8 cellular contexts compared by ENCODE assay signal in the genomic region with DNA sequence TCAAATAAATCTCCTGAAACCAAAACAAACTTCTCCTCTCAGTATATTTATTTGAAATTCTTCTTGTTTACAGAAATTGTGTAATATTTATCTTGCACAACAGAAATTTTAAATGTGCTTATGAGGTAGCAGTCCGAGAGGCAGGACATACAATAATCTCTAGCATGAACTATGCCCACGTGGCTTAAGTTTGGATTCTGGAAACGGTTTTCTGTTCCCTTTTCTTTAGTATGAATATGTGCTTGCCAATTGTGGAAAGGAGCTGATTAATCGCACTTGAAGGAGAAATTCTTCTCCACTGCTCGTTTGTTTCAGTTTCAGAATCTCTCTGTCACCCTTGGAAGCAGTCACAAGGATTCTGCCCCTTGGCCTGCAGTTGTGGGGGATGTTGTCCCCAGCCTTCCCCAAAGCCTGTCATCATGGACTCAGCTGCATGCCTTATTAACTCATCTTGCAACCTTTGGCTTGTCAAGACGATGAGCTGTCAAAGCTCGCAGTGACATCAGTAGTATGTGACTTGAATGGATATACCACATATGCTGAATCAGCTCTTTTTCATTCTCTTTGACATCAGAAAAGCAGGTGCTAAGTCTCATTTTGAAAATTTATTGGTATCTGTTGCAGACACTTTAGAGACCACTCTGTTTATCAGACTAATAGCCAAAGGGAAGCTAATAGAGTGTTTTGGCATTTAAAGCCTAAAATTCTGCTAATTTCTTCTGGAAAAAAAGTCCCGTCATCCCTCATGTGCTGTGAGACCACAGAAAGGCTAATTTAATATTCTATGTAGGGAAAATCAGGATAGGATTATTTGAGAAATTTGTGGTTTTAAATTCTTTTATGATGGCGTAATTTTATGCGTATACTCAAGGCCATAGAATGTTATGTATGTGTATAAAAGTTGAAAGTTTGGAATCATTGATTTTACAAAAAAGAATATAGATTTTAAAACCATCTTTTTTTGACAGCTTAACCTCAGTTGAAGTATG.
A peak's percentile ranks its signal among the peaks of the same experiment; 100 is the strongest.
DNase-seq lines count a peak whose midpoint lies in the region; ATAC-seq and TF ChIP-seq lines count a peak whose summit lies in the region.

No MANE protein-coding gene starts in this region.

- H3K27ac ChIP-seq in GM23338 (ENCODE audit: low read depth) (no peak overlapping the region), VCaP (peak overlapping the region; percentile 37), heart left ventricle (peak overlapping the region in 5 of 12 donors; percentile 16 to 65 (median 38))

- H3K4me2 ChIP-seq in GM23338, result peak overlapping the region; percentile 45

- peaks cover 58% of the 10 kb centered on the region for H3K4me1 Mint-ChIP-seq in GM23338

- no peaks in the 10 kb centered on the region for H3F3A ChIP-seq in GM23338 (replicated peaks; ENCODE audit: low read depth)

- no peak overlapping the region for H3K27ac Mint-ChIP-seq in GM23338

- peaks cover 100% of the 10 kb centered on the region for H3K79me2 ChIP-seq in GM23338 (replicated peaks; ENCODE audit: insufficient read depth)

- no peaks in the 10 kb centered on the region for H3K36me3 Mint-ChIP-seq in GM23338 (ENCODE audit: low read depth)

- TF ChIP-seq POLR2A in heart left ventricle (IDR thresholded peaks at IDR 0.05), result no peak

- H3K27me3 ChIP-seq in GM23338 (ENCODE audit: insufficient read depth), result no peaks in the 10 kb centered on the region
- H3K27me3 ChIP-seq in heart left ventricle, result no peaks in the 10 kb centered on the region

- CTCF ChIA-PET in AG04449 (lab: Yijun Ruan, JAX), result interaction anchor here (0.6 to 1.8 kb wide), 3 partner anchors 9 to 17 kb away, joined by 3 to 7 read pairs (median 3); no protein-coding TSS in a partner anchor

- WGBS in heart left ventricle, 4 donors, result 39 to 63% (median 51%) methylated on average over 10 of the region's 10 CpGs

- H3K4me1 ChIP-seq in GM23338 (ENCODE audit: insufficient read depth), result peaks cover 66% of the 10 kb centered on the region
- peaks cover 0 to 35% (median 18%) of the 10 kb centered on the region in 12 donors for H3K4me1 ChIP-seq in heart left ventricle

- H4K20me1 ChIP-seq in GM23338 (replicated peaks; ENCODE audit: insufficient read depth), result no peaks in the 10 kb centered on the region

- H3K27me3 Mint-ChIP-seq in GM23338 (ENCODE audit: insufficient read depth, low read depth, poor library complexity), result peaks cover 12% of the 10 kb centered on the region

- H3K4me3 Mint-ChIP-seq in GM23338, result no peak overlapping the region

- intact Hi-C loops in heart left ventricle (cut with DNase I), result no loop called here

- DNase-seq in AG04449 (ENCODE audit: low read depth, low spot score), result no peak
- DNase-seq in GM23338 (ENCODE audit: low spot score), result no peak
- no peak for DNase-seq in heart left ventricle
- DNase-seq in stimulated activated CD4-positive, alpha-beta T cell treated with anti-CD3 and anti-CD28 coated beads, Interleukin-1b, Interleukin-23, amount 100 ng/mL, for 48 hours, result peak; percentile 79
- no peak for DNase-seq in OCI-M2 (lab: John Stamatoyannopoulos, UW; ENCODE audit: unreplicated experiment)
- no peak for DNase-seq in NCI-H82 (lab: John Stamatoyannopoulos, UW)
- DNase-seq in amniotic stem cell (lab: John Stamatoyannopoulos, UW), result no peak

- H3K4me3 ChIP-seq in AG04449 (ENCODE audit: low read depth, low read length) (peak overlapping the region; percentile 33), GM23338 (no peak overlapping the region), heart left ventricle (peak overlapping the region in 7 of 12 donors; percentile 3 to 37 (median 25))

- TF ChIP-seq CTCF in AG04449 (IDR thresholded peaks at IDR 0.05; ENCODE audit: insufficient read depth, low read length, missing control alignments), result no peak
- TF ChIP-seq CTCF in GM23338 (conservative IDR thresholded peaks at IDR 0.05; ENCODE audit: low read depth in 2 of 2), result no peak
- no peak for TF ChIP-seq CTCF in VCaP (conservative IDR thresholded peaks at IDR 0.05)
- TF ChIP-seq CTCF in heart left ventricle (IDR thresholded peaks at IDR 0.05), result no peak

- no peaks in the 10 kb centered on the region for H3K9me3 ChIP-seq in heart left ventricle

- H2AFZ ChIP-seq in GM23338, result no peak overlapping the region

- H3K9me3 Mint-ChIP-seq in GM23338, result no peaks in the 10 kb centered on the region

- H3K9me2 ChIP-seq in GM23338 (ENCODE audit: insufficient read depth), result no peaks in the 10 kb centered on the region

- ATAC-seq in GM23338 (no peak), heart left ventricle (peak in 3 of 4 donors; percentile 53 to 61 (median 59))

- H3K36me3 ChIP-seq in GM23338 (ENCODE audit: insufficient read depth) (no peaks in the 10 kb centered on the region), heart left ventricle (no peaks in the 10 kb centered on the region)

- POLR2A ChIA-PET in AG04449 (lab: Yijun Ruan, JAX), result no interaction called here

TF ChIP-seq in GM23338, 12 proteins besides CTCF, POLR2A, EP300 and RAD21:
- TF ChIP-seq POLR2AphosphoS5 (IDR thresholded peaks at IDR 0.05; ENCODE audit: low read depth) (no peak), STAT1 (IDR thresholded peaks at IDR 0.05; ENCODE audit: unreplicated experiment) (no peak), CREB1 (CRISPR knock-in tag; IDR thresholded peaks at IDR 0.05; ENCODE audit: low read depth) (no peak), EZH2phosphoT487 (IDR thresholded peaks at IDR 0.05; ENCODE audit: unreplicated experiment) (no peak), JUNB (IDR thresholded peaks at IDR 0.05; ENCODE audit: unreplicated experiment) (no peak), NANOG (IDR thresholded peaks at IDR 0.05; ENCODE audit: borderline replicate concordance) (no peak)
